In the genomic region with DNA sequence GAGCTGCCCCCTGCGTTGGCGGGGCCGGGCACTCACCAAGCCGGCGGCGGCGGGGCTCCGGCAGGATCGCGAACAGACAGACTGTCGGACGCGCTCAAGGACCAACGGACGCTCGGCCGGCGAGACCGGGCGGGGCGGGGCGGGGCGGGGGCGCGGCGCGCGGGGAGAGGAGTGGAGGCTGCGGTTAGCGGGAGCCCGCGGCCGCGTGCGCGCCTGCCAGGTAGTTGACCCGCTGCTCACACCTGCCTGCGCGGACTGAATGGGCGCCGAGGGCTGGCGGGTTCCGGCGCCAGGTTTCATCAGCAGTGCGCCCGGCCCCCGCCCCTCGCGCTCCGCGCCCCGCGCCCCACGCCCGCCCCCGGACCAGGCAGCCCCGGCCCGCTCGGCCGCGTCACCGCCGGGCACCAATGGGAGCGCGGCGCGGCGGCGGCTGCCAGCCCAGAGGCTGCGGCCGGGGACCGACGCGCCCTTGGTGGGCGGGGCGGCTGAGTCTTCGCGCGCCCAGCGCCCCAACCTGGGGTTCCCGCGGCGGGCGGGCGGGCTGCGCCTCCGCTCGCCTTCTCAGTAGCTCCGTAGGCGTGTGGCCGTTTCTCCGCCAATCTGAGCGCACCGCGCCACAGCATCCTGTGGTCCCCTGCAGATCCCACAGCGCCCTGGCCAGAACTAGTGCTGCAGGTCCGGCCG, we compare ENCODE assay signal across 7 cellular contexts.
DNase-seq lines count a peak whose midpoint lies in the region; ATAC-seq, FAIRE-seq and TF ChIP-seq lines count a peak whose summit lies in the region.

A gene (minus strand): TSS at position 309 of the 684 bp plus-strand sequence. CDS start 59,500 bp downstream, outside the sequence.

- peak; percentile 80 for FAIRE-seq in GM18507 (lab: Jason Lieb, UNC)

- DNase-seq in GM18507 (ENCODE audit: extremely low spot score, insufficient read length, low read depth) = peak; percentile 89
- peak; percentile 59 for DNase-seq in NCI-H1694 (lab: John Stamatoyannopoulos, UW)
- peak; percentile 64 for DNase-seq in T1000 (lab: John Stamatoyannopoulos, UW)
- DNase-seq in astrocyte of the cerebellum (ENCODE audit: low read depth) = peak; percentile 53
- DNase-seq in hypothalamus (lab: John Stamatoyannopoulos, UW) = peak in 46 of 51 donors; percentile 8 to 87 (median 62)
- no peak for DNase-seq in retinal pigment epithelial cell (ENCODE audit: low read depth)

- peak within 1 kb of the TSS; percentile 56 for H3K4me3 ChIP-seq in astrocyte of the cerebellum (ENCODE audit: low read depth, low read length)
- H3K4me3 ChIP-seq in retinal pigment epithelial cell (ENCODE audit: low read length) = peak within 1 kb of the TSS; percentile 88

- in situ Hi-C loops in astrocyte of the cerebellum (cut with HindIII; ENCODE audit: low sequenced_read_pairs) = no loop called here

- peak; percentile 87 for ATAC-seq in HG02885 (IDR thresholded peaks at IDR 0.05; ENCODE audit: poor library complexity, unreplicated experiment)

- no peak for TF ChIP-seq CTCF in astrocyte of the cerebellum (IDR thresholded peaks at IDR 0.05; ENCODE audit: low read depth, low read length, missing control alignments)
- peak; percentile 7 for TF ChIP-seq CTCF in retinal pigment epithelial cell (conservative IDR thresholded peaks at IDR 0.05; ENCODE audit: low read depth, low read length)
